Comparison of ENCODE assay signal across 8 cellular contexts in the genomic region with DNA sequence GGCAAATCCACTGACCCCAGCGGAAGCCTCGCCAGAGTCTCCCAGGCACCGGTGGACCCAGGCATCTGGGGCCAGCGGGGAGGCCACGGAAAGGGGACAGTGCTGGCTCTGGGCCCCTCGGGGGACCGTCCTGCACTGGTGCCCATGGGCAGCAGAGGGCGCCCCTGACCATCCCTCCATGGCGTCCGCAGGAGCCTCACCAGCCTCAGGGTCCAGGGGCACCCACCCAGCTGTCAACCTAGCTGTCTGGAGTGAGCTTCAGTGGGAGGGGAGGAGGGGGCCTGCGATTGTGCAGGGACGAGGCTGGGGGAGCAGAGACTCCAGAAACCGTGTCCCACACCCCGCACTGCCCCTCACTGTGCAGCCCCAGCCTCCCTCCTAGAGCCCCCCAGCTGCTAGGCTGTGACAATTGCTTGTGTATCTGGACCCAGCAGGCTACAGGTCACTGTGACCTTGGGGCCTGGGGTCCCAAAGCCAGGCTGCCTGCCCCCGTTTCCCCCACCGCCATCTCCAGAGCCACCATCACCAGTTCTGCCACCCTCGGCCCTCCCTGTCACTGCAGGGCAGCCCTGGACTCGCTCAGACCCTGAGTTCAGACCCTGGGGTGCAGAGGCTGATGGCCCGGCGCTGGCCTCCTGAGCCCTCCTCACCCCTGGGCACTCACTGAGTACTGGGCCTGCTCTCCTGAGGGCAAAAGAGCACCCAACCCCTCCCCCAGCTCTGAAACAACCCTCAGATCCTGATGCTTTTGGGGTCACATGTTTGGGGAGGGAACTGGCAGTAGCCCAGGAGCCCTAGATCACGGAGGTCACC. TPM values are rescaled to one million over a fixed set of nuclear protein-coding genes. Genes with fewer than 3 reads are reported as not detected.
DNase-seq lines count a peak whose midpoint lies in the region; ATAC-seq and TF ChIP-seq lines count a peak whose summit lies in the region.

No MANE protein-coding gene starts in this region.

- H3K36me3 ChIP-seq in NT2/D1 (ENCODE audit: insufficient read depth, insufficient read length, low read length): no peaks in the 10 kb centered on the region
- H3K36me3 ChIP-seq in right atrium auricular region: no peaks in the 10 kb centered on the region

- peaks cover 16% of the 10 kb centered on the region for H3K27me3 ChIP-seq in NT2/D1 (ENCODE audit: insufficient read depth, insufficient read length)
- H3K27me3 ChIP-seq in right atrium auricular region: no peaks in the 10 kb centered on the region

- H3K4me3 ChIP-seq in NT2/D1 (ENCODE audit: insufficient read length, low read depth) (no peak overlapping the region), right atrium auricular region (no peak overlapping the region), skin epidermis (no peak overlapping the region)

- no peak for ATAC-seq in HG03354 (IDR thresholded peaks at IDR 0.05; ENCODE audit: poor library complexity, severe bottlenecking, unreplicated experiment)

- DNase-seq in NCI-H2171 treated with DMSO at 0.1 percent for 48 hours (lab: John Stamatoyannopoulos, UW) (peak; percentile 25), NCI-H2171 (lab: John Stamatoyannopoulos, UW) (no peak), NT2/D1 (ENCODE audit: low read depth, low spot score) (no peak), right atrium auricular region (ENCODE audit: low spot score) (no peak), NCI-H2107 treated with DMSO at 0.1 percent for 48 hours (lab: John Stamatoyannopoulos, UW; ENCODE audit: unreplicated experiment) (no peak)
- DNase-seq in activated naive CD4-positive, alpha-beta T cell treated with anti-CD3 and anti-CD28 coated beads, Interleukin-2, amount 50 U/mL, for 16 hours: peak; percentile 61

- peaks cover 31% of the 10 kb centered on the region for H3K4me1 ChIP-seq in NT2/D1 (ENCODE audit: insufficient read depth, insufficient read length)
- peaks cover 0 to 56% of the 10 kb centered on the region in 2 donors for H3K4me1 ChIP-seq in right atrium auricular region

- peak overlapping the region; percentile 79 for H3K9ac ChIP-seq in NT2/D1 (ENCODE audit: insufficient read length, low read depth)

- H3K27ac ChIP-seq in right atrium auricular region (peak overlapping the region; percentile 86 to 96), skin epidermis (peak overlapping the region in 20 of 21 experiments; percentile 1 to 96 (median 82))

- H3K9me3 ChIP-seq in NT2/D1 (ENCODE audit: insufficient read depth, low read length) (peaks cover 16% of the 10 kb centered on the region), right atrium auricular region (no peaks in the 10 kb centered on the region)

- peak; percentile 90 to 98 for TF ChIP-seq CTCF in right atrium auricular region (IDR thresholded peaks at IDR 0.05)

RNA-seq across cellular contexts. Expression of a gene that starts 10.7 kb away (rescaled TPM):
- 100 to 1,000 TPM; 201 to 278 TPM for total RNA-seq in right atrium auricular region

Comparison
In these comparisons a context has a peak if more than half of its experiments do, and no peak if none do; other contexts are left out.
1. DNase-seq: peak in NCI-H2171 treated with DMSO at 0.1 percent for 48 hours (single experiment) and activated naive CD4-positive, alpha-beta T cell treated with anti-CD3 and anti-CD28 coated beads, Interleukin-2, amount 50 U/mL, for 16 hours (single experiment); none in NCI-H2171 (single experiment), NT2/D1 (single experiment), right atrium auricular region (single experiment) and NCI-H2107 treated with DMSO at 0.1 percent for 48 hours (single experiment).